In genomic region chr19:29655648-29656335, GRCh38 we compare ENCODE assay signal across 25 cellular contexts.
"Had no signal": no experiment of that assay in that cellular context is flagged by ENCODE, and none has a peak within 500 bp of the region (broad histone marks: within the 10 kb centered on the region; RNA-seq: fewer than 3 reads in every experiment).

No MANE protein-coding gene starts in this region.

- H2AFZ ChIP-seq: neural progenitor cell had no signal

- ATAC-seq: activated CD8-positive, alpha-beta T cell treated with anti-CD3 and anti-CD28 coated beads for 36 hours; activated naive CD8-positive, alpha-beta T cell treated with anti-CD3 and anti-CD28 coated beads, Interleukin-2, amount 50 U/mL, for 24 hours; activated T-cell treated with anti-CD3 and anti-CD28 coated beads, Interleukin-2, amount 50 U/mL, for 72 hours; foreskin keratinocyte; heart left ventricle; left colon; naive thymus-derived CD8-positive, alpha-beta T cell; right cardiac atrium had no signal

- H3K4me1 ChIP-seq: foreskin keratinocyte, heart left ventricle, neural progenitor cell, spleen had no signal

- H3K4me3 ChIP-seq: esophagus muscularis mucosa, heart left ventricle, neural progenitor cell, spleen, thoracic aorta had no signal

- H3K27me3 ChIP-seq: esophagus muscularis mucosa, foreskin keratinocyte, heart left ventricle, neural progenitor cell, spleen had no signal

- DNase-seq: activated B cell treated with CpG ODN at 0.5 μM for 24 hours; activated CD4-positive, alpha-beta T cell treated with anti-CD3 and anti-CD28 coated beads, Interleukin-2, amount 50 U/mL, for 1 hour; activated CD8-positive, alpha-beta T cell treated with anti-CD3 and anti-CD28 coated beads for 36 hours; activated gamma-delta T cell; activated naive CD4-positive, alpha-beta T cell treated with anti-CD3 and anti-CD28 coated beads, Interleukin-2, amount 10 ng/mL, durations not matched to agents 7 days and 5 days; activated naive CD8-positive, alpha-beta T cell treated with anti-CD3 and anti-CD28 coated beads, Interleukin-2, amount 50 U/mL, for 24 hours; activated T-cell treated with anti-CD3 and anti-CD28 coated beads, Interleukin-2, amount 50 U/mL, for 72 hours; amygdala; central memory CD4-positive, alpha-beta T cell; foreskin keratinocyte; heart left ventricle; hypothalamus; immature natural killer cell; kidney; left colon; mammary epithelial cell; naive thymus-derived CD8-positive, alpha-beta T cell; right cardiac atrium; spleen; stimulated activated naive CD4-positive, alpha-beta T cell treated with Interleukin-2 at 50 U/mL for 16 hours; trophoblast cell had no signal

- H3K27ac ChIP-seq: esophagus muscularis mucosa, foreskin keratinocyte, heart left ventricle, neural progenitor cell, spleen, thoracic aorta had no signal

- FAIRE-seq: kidney had no signal

- H3K9me3 Mint-ChIP-seq: activated B cell treated with CpG ODN at 0.5 μM for 24 hours; activated CD8-positive, alpha-beta T cell treated with anti-CD3 and anti-CD28 coated beads for 36 hours; activated naive CD4-positive, alpha-beta T cell treated with anti-CD3 and anti-CD28 coated beads, Interleukin-2, amount 10 ng/mL, durations not matched to agents 7 days and 5 days had no signal

- H3K27ac Mint-ChIP-seq: activated B cell treated with CpG ODN at 0.5 μM for 24 hours; activated CD8-positive, alpha-beta T cell treated with anti-CD3 and anti-CD28 coated beads for 36 hours; activated naive CD4-positive, alpha-beta T cell treated with anti-CD3 and anti-CD28 coated beads, Interleukin-2, amount 10 ng/mL, durations not matched to agents 7 days and 5 days; activated naive CD8-positive, alpha-beta T cell treated with anti-CD3 and anti-CD28 coated beads, Interleukin-2, amount 50 U/mL, for 24 hours; activated T-cell treated with anti-CD3 and anti-CD28 coated beads, Interleukin-2, amount 50 U/mL, for 72 hours; neural progenitor cell; T-helper 2 cell treated with Interferon-gamma antibody and Interleukin-4, amounts not matched to agents 5 μg/mL and 100 μg/mL, for 36 hours had no signal

- H3K9me3 ChIP-seq: esophagus muscularis mucosa, thoracic aorta had no signal

- H3K36me3 Mint-ChIP-seq: activated naive CD4-positive, alpha-beta T cell treated with anti-CD3 and anti-CD28 coated beads, Interleukin-2, amount 10 ng/mL, durations not matched to agents 7 days and 5 days; immature natural killer cell; neural progenitor cell had no signal

- H3K9ac ChIP-seq: neural progenitor cell had no signal

- H3K4me2 ChIP-seq: neural progenitor cell had no signal

- H3K4me1 Mint-ChIP-seq: activated B cell treated with CpG ODN at 0.5 μM for 24 hours had no signal

- H3K36me3 ChIP-seq: esophagus muscularis mucosa, heart left ventricle, neural progenitor cell, spleen, thoracic aorta had no signal

- H3K4me3 Mint-ChIP-seq: activated B cell treated with CpG ODN at 0.5 μM for 24 hours; activated CD8-positive, alpha-beta T cell treated with anti-CD3 and anti-CD28 coated beads for 36 hours; activated naive CD4-positive, alpha-beta T cell treated with anti-CD3 and anti-CD28 coated beads, Interleukin-2, amount 10 ng/mL, durations not matched to agents 7 days and 5 days; activated naive CD8-positive, alpha-beta T cell treated with anti-CD3 and anti-CD28 coated beads, Interleukin-2, amount 50 U/mL, for 24 hours; activated T-cell treated with anti-CD3 and anti-CD28 coated beads, Interleukin-2, amount 50 U/mL, for 72 hours; immature natural killer cell; naive thymus-derived CD8-positive, alpha-beta T cell; neural progenitor cell; T-helper 2 cell treated with Interferon-gamma antibody and Interleukin-4, amounts not matched to agents 5 μg/mL and 100 μg/mL, for 36 hours had no signal
